8 cellular contexts compared by ENCODE assay signal in the genomic region with DNA sequence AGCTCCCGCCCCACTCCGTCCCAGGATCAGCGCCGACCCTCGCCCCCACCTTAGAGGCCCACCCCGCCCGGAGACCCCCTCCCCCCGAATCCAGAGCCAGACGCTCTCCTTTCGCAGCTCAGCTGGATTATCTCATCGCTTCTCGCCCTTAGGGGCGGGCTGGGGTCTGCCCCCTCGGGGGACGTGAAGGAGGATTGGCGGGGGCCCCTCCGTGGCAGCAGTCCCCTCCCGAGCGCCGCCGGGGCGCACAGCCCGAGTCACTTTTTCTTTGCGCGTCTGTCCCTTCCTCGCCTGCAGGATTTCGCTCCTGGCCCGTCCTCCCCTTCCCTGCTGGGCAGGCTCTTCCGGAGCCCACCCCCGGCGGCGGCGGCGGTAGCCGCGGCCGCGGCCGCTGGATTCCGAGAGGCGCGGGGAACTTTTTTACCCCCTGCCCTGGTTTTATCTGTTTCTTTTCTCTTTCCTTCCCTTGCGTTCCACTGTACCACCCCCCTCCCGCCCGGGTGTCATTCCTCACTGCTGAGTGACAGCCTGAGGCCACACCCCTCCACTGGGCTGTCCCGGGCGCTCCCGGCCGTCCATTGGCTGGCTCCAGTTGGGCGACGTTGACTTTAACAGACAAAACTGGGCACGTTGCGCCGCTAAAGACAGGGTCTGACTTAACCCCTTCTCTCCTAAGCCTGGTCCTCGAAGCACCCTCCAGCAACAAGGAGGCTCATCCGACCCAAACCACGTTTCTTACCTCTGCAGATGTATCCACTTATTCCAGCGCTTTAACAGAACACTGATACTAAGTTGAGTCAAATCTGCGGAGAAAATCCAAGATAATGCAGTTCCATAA. TPM values are rescaled to one million over a fixed set of nuclear protein-coding genes. Genes with fewer than 3 reads are reported as not detected.
DNase-seq lines count a peak whose midpoint lies in the region; ATAC-seq and TF ChIP-seq lines count a peak whose summit lies in the region.

No MANE protein-coding gene starts in this region.

- peak; percentile 74 for DNase-seq in activated CD8-positive, alpha-beta memory T cell treated with anti-CD3 and anti-CD28 coated beads for 24 hours
- DNase-seq in activated CD8-positive, alpha-beta memory T cell treated with anti-CD3 and anti-CD28 coated beads, Interleukin-2, amount 50 U/mL, for 48 hours = no peak
- DNase-seq in NCI-H1092 treated with DMSO at 0.1 percent for 48 hours (lab: John Stamatoyannopoulos, UW) (peak; percentile 74), T-cell (no peak), lung (ENCODE audit: low spot score) (peak; percentile 65)
- DNase-seq in effector memory CD4-positive, alpha-beta T cell = no peak
- DNase-seq in stimulated activated naive B cell treated with anti-CD40 and anti-IgM and Interleukin-4, amounts not matched to agents 10 μg/mL and 1 μg/mL and 100 μg/mL, for 72 hours = no peak

- CTCF ChIA-PET in T-cell (lab: Charles Lee) = no interaction called here

- WGBS in lung, 2 donors = 1% methylated on average over 54 to 59 of the region's 59 CpGs

- peak overlapping the region; percentile 48 for H3K4me3 ChIP-seq in effector memory CD4-positive, alpha-beta T cell (ENCODE audit: insufficient read depth, low read depth, low read length, poor library complexity, severe bottlenecking)
- H3K4me3 ChIP-seq in lung = peak overlapping the region; percentile 47

- H3K9me3 Mint-ChIP-seq in T-cell = peaks cover 0 to 4% (median 0%) of the 10 kb centered on the region in 3 donors
- H3K9me3 Mint-ChIP-seq in stimulated activated naive B cell treated with anti-CD40 and anti-IgM and Interleukin-4, amounts not matched to agents 10 μg/mL and 1 μg/mL and 100 μg/mL, for 72 hours = peaks cover 1 to 5% of the 10 kb centered on the region in 2 donors

- no peaks in the 10 kb centered on the region for H3K36me3 ChIP-seq in effector memory CD4-positive, alpha-beta T cell (ENCODE audit: control insufficient read depth, insufficient read depth, low read length)
- no peaks in the 10 kb centered on the region for H3K36me3 ChIP-seq in lung (ENCODE audit: control insufficient read depth in 2 of 2, insufficient read depth in 2 of 2, low read length in 2 of 2)

- POLR2A ChIA-PET in T-cell (lab: Charles Lee) = no interaction called here

- peaks cover 52 to 71% of the 10 kb centered on the region in 2 donors for H3K27me3 Mint-ChIP-seq in T-cell
- peaks cover 55 to 74% of the 10 kb centered on the region in 2 donors for H3K27me3 Mint-ChIP-seq in stimulated activated naive B cell treated with anti-CD40 and anti-IgM and Interleukin-4, amounts not matched to agents 10 μg/mL and 1 μg/mL and 100 μg/mL, for 72 hours

- H3K27me3 ChIP-seq in effector memory CD4-positive, alpha-beta T cell (replicated peaks; ENCODE audit: control insufficient read depth, insufficient read depth, low read length, poor library complexity, severe bottlenecking) = peaks cover 96% of the 10 kb centered on the region
- H3K27me3 ChIP-seq in lung (ENCODE audit: control insufficient read depth, insufficient read depth) = peaks cover 15% of the 10 kb centered on the region

- no peak overlapping the region for H3K27ac Mint-ChIP-seq in T-cell
- peak overlapping the region; percentile 86 for H3K27ac Mint-ChIP-seq in stimulated activated naive B cell treated with anti-CD40 and anti-IgM and Interleukin-4, amounts not matched to agents 10 μg/mL and 1 μg/mL and 100 μg/mL, for 72 hours

- peak overlapping the region; percentile 69 to 86 (median 71) for H3K4me3 Mint-ChIP-seq in T-cell
- H3K4me3 Mint-ChIP-seq in stimulated activated naive B cell treated with anti-CD40 and anti-IgM and Interleukin-4, amounts not matched to agents 10 μg/mL and 1 μg/mL and 100 μg/mL, for 72 hours = peak overlapping the region; percentile 88 to 91

- H3K4me1 Mint-ChIP-seq in T-cell = peaks cover 54 to 58% (median 58%) of the 10 kb centered on the region in 3 donors
- peaks cover 31 to 62% of the 10 kb centered on the region in 2 donors for H3K4me1 Mint-ChIP-seq in stimulated activated naive B cell treated with anti-CD40 and anti-IgM and Interleukin-4, amounts not matched to agents 10 μg/mL and 1 μg/mL and 100 μg/mL, for 72 hours

- H3K9me3 ChIP-seq in effector memory CD4-positive, alpha-beta T cell (ENCODE audit: control insufficient read depth, low read length) = peaks cover 4% of the 10 kb centered on the region
- peaks cover 0 to 18% of the 10 kb centered on the region in 2 donors for H3K9me3 ChIP-seq in lung (ENCODE audit: control insufficient read depth in 2 of 2, insufficient read depth in 1 of 2, low read length in 1 of 2)

- peaks cover 4% of the 10 kb centered on the region for H3K36me3 Mint-ChIP-seq in T-cell
- H3K36me3 Mint-ChIP-seq in stimulated activated naive B cell treated with anti-CD40 and anti-IgM and Interleukin-4, amounts not matched to agents 10 μg/mL and 1 μg/mL and 100 μg/mL, for 72 hours = peaks cover 2 to 13% of the 10 kb centered on the region in 2 donors

- ATAC-seq in HG02588 (IDR thresholded peaks at IDR 0.05; ENCODE audit: unreplicated experiment) (peak; percentile 68), T-cell (replicated peaks in 1 of 4) (peak in 2 of 4 experiments; percentile 25 to 41), lung (ENCODE audit: insufficient read depth, low FRiP score) (peak; percentile 76)
- peak; percentile 66 to 68 for ATAC-seq in stimulated activated naive B cell treated with anti-CD40 and anti-IgM and Interleukin-4, amounts not matched to agents 10 μg/mL and 1 μg/mL and 100 μg/mL, for 72 hours (replicated peaks)

- peaks cover 53% of the 10 kb centered on the region for H3K4me1 ChIP-seq in effector memory CD4-positive, alpha-beta T cell (ENCODE audit: control insufficient read depth, insufficient read depth, low read length, poor library complexity, severe bottlenecking)
- H3K4me1 ChIP-seq in lung (ENCODE audit: control insufficient read depth in 2 of 2, insufficient read depth in 2 of 2, low read length in 2 of 2) = peaks cover 0 to 29% of the 10 kb centered on the region in 2 donors

- no peak overlapping the region for H3K27ac ChIP-seq in effector memory CD4-positive, alpha-beta T cell (ENCODE audit: insufficient read depth, low read length, poor library complexity, severe bottlenecking)
- no peak overlapping the region for H3K27ac ChIP-seq in lung (ENCODE audit: low read depth in 1 of 2, low read length in 1 of 2)

- TF ChIP-seq CTCF in lung (IDR thresholded peaks at IDR 0.05; ENCODE audit: control extremely low read depth, extremely low read depth) = no peak

RNA-seq across cellular contexts. Expression of a gene that starts 0.5 kb away (rescaled TPM):
- total RNA-seq in T-cell (not detected), lung (not detected)
- not detected for polyA plus RNA-seq in lung

Comparison
In these comparisons a context has a peak if more than half of its experiments do, and no peak if none do; other contexts are left out.
1. DNase-seq: peak in activated CD8-positive, alpha-beta memory T cell treated with anti-CD3 and anti-CD28 coated beads for 24 hours (single experiment), NCI-H1092 treated with DMSO at 0.1 percent for 48 hours (single experiment) and lung (single experiment); none in activated CD8-positive, alpha-beta memory T cell treated with anti-CD3 and anti-CD28 coated beads, Interleukin-2, amount 50 U/mL, for 48 hours (single experiment), T-cell (0 of 34), effector memory CD4-positive, alpha-beta T cell (0 of 3) and stimulated activated naive B cell treated with anti-CD40 and anti-IgM and Interleukin-4, amounts not matched to agents 10 μg/mL and 1 μg/mL and 100 μg/mL, for 72 hours (single experiment).